ENCODE assay signal across 25 cellular contexts in genomic region chr11:69303427-69303826, GRCh38. TPM values are rescaled to one million over a fixed set of nuclear protein-coding genes. Genes with fewer than 3 reads are reported as not detected.
"Had no signal": no experiment of that assay in that cellular context is flagged by ENCODE, and none has a peak within 500 bp of the region (broad histone marks: within the 10 kb centered on the region; RNA-seq: fewer than 3 reads in every experiment).

No MANE protein-coding gene starts in this region.

- DNase-seq: activated CD4-positive, alpha-beta T cell treated with anti-CD3 and anti-CD28 coated beads, Interleukin-2, amount 50 U/mL, for 4 hours; activated CD8-positive, alpha-beta memory T cell treated with anti-CD3 and anti-CD28 coated beads for 24 hours; activated CD8-positive, alpha-beta memory T cell treated with anti-CD3 and anti-CD28 coated beads, Interleukin-2, amount 50 U/mL, for 4 hours; activated naive CD4-positive, alpha-beta T cell treated with Interleukin-2 at 50 U/mL for 16 hours; activated T-cell treated with anti-CD3 and anti-CD28 coated beads, Interleukin-2, amount 50 U/mL, for 24 hours; amygdala; head of caudate nucleus; hypothalamus; left ventricle myocardium superior; mammary epithelial cell; midbrain; nephron progenitor cell; small intestine; stimulated activated CD4-positive, alpha-beta T cell treated with anti-CD3 and anti-CD28 coated beads, Interleukin-2, amount 100 ng/mL, for 24 hours; T1000; testis; trophoblast cell had no signal

- H3K4me3 Mint-ChIP-seq: activated T-cell treated with anti-CD3 and anti-CD28 coated beads, Interleukin-2, amount 50 U/mL, for 24 hours; nephron progenitor cell; stimulated activated effector memory CD8-positive, alpha-beta T cell treated with anti-CD3 and anti-CD28 coated beads, Interleukin-12 subunit alpha, Interleukin-12 subunit beta, amount 100 ng/mL, for 72 hours; WTC11 had no signal

- H3K4me1 ChIP-seq: testis had no signal

- H3K27ac ChIP-seq: coronary artery, epithelial cell of prostate, gastroesophageal sphincter, testis, vagina had no signal

- H3K27me3 ChIP-seq: gastroesophageal sphincter, testis, vagina had no signal

- ATAC-seq: gastroesophageal sphincter; left ventricle myocardium superior; sciatic nerve; stimulated activated effector memory CD8-positive, alpha-beta T cell treated with anti-CD3 and anti-CD28 coated beads, Interleukin-12 subunit alpha, Interleukin-12 subunit beta, amount 100 ng/mL, for 72 hours; WTC11 had no signal

- H3K4me1 Mint-ChIP-seq: WTC11 had no signal

- H3K27ac Mint-ChIP-seq: activated T-cell treated with anti-CD3 and anti-CD28 coated beads, Interleukin-2, amount 50 U/mL, for 24 hours; activated T-helper 2 cell treated with anti-CD3 and anti-CD28 coated beads, Interferon-gamma antibody, Interleukin-2, Interleukin-4, amounts not matched to agents 10 μg/mL and 5 μg/mL and 100 μg/mL, durations not matched to agents 14 hours and 24 hours and 36 hours; nephron progenitor cell; stimulated activated effector memory CD8-positive, alpha-beta T cell treated with anti-CD3 and anti-CD28 coated beads, Interleukin-12 subunit alpha, Interleukin-12 subunit beta, amount 100 ng/mL, for 72 hours; WTC11 had no signal

- H3K36me3 Mint-ChIP-seq: WTC11 had no signal

- H3K9me3 Mint-ChIP-seq: activated T-cell treated with anti-CD3 and anti-CD28 coated beads, Interleukin-2, amount 50 U/mL, for 24 hours; activated T-helper 2 cell treated with anti-CD3 and anti-CD28 coated beads, Interferon-gamma antibody, Interleukin-2, Interleukin-4, amounts not matched to agents 10 μg/mL and 5 μg/mL and 100 μg/mL, durations not matched to agents 14 hours and 24 hours and 36 hours; nephron progenitor cell; stimulated activated effector memory CD8-positive, alpha-beta T cell treated with anti-CD3 and anti-CD28 coated beads, Interleukin-12 subunit alpha, Interleukin-12 subunit beta, amount 100 ng/mL, for 72 hours; WTC11 had no signal

- H3K36me3 ChIP-seq: gastroesophageal sphincter, vagina had no signal

- H3K9me3 ChIP-seq: gastroesophageal sphincter, testis, vagina had no signal

- H3K4me3 ChIP-seq: coronary artery, gastroesophageal sphincter, testis, vagina had no signal

RNA-seq across cellular contexts. Expression of gene MYEOV, which starts 9.5 kb away (rescaled TPM):
- total RNA-seq: gastroesophageal sphincter, left ventricle myocardium superior had no signal
